In the genomic region with DNA sequence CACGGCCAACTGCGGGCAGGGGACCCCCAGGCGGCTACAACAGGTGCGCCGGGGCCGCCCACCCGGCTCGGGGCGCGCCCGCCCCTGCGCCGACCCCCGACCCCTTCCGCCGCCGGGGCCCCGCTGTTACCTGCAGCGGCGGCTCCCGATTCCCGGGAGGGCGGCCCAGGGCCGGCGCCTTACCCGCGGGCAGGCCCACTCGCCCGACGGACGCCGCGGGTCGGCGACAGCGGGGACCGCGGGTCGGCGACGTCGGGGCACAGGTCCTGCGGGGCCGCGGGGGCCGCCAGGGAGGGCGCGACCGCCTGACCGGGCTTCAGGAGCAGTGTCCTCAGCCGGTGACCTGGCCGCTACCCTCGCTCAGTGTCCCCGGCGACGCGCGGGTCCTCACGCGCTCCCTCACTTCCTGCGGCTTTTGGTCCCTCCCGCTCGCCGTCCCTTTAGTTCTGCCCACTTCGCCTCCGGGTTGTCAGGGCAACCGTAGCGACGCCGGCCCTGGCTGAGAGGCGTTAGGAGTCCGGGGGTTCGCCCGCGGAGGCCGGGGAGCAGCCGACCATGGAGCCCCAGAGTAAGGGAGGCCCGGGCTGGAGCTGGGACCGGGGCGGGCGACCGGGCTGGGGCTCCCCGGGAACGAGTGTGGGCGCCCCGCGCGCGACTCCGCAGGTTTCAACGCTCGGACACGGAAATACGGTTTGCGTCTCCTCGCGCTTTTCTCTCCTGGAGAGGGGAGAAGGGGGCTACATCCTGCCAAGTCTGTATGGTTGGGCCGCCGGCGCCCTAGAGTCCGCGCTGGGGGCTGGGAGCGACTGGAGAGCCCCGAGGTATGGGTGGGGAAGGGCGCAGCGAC, we compare ENCODE assay signal across 8 cellular contexts. TPM values are rescaled to one million over a fixed set of nuclear protein-coding genes. Genes with fewer than 3 reads are reported as not detected.
A peak's percentile ranks its signal among the peaks of the same experiment; 100 is the strongest.
DNase-seq lines count a peak whose midpoint lies in the region; ATAC-seq, FAIRE-seq and TF ChIP-seq lines count a peak whose summit lies in the region.
"Not testable (repeated sequence)": the region's sequence is repeated elsewhere in the genome, so short reads cannot be mapped to it uniquely, and the experiment has no call there.

A gene with protein sequence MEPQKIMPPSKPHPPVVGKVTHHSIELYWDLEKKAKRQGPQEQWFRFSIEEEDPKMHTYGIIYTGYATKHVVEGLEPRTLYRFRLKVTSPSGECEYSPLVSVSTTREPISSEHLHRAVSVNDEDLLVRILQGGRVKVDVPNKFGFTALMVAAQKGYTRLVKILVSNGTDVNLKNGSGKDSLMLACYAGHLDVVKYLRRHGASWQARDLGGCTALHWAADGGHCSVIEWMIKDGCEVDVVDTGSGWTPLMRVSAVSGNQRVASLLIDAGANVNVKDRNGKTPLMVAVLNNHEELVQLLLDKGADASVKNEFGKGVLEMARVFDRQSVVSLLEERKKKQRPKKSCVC (plus strand): TSS at position 477 of the 847 bp plus-strand sequence. CDS start 79 bp downstream, at position 556.

- H3K9me3 ChIP-seq in H1 (ENCODE audit: insufficient read depth in 2 of 2, low read depth in 1 of 2, low read length in 1 of 2) = peaks cover 0 to 12% of the 10 kb centered on the region in 2 experiments; a peak in 1 of 4 replicates

- H3K4me3 ChIP-seq in H1 (ENCODE audit: extremely low read depth in 1 of 4, insufficient read depth in 2 of 4, low read depth in 3 of 4, low read length in 4 of 4) = peak within 1 kb of the TSS; percentile 54 to 78 (median 62)

- H4K8ac ChIP-seq in H1 (ENCODE audit: extremely low read depth, insufficient read depth, low read length) = not testable (repeated sequence)

- peak within 1 kb of the TSS; percentile 60 to 64 for H3K4me2 ChIP-seq in H1 (ENCODE audit: insufficient read depth in 1 of 2, low read depth in 2 of 2, low read length in 2 of 2)

- not testable (repeated sequence) for H2AFZ ChIP-seq in H1 (ENCODE audit: low read length)

- H2BK12ac ChIP-seq in H1 (ENCODE audit: low read depth, low read length) = not testable (repeated sequence)

- CTCF ChIA-PET in activated CD8-positive, alpha-beta memory T cell treated with anti-CD3 and anti-CD28 coated beads, Interleukin-2, amount 10 ng/mL, durations not matched to agents 7 days and 5 days (lab: Charles Lee) = not testable (repeated sequence)
- CTCF ChIA-PET in H1 (lab: Charles Lee; ENCODE audit: partially characterized antibody) = interaction anchor here (0.8 to 1.3 kb wide), 2 partner anchors 28 to 67 kb away, joined by 3 read pairs; no protein-coding TSS in a partner anchor

- not testable (repeated sequence) for H3K4me1 ChIP-seq in H1 (replicated peaks in 1 of 4; ENCODE audit: control insufficient read depth in 3 of 4, insufficient read depth in 4 of 4, low read length in 3 of 4)

- not testable (repeated sequence) for TF ChIP-seq EP300 in H1 (IDR thresholded peaks at IDR 0.05; ENCODE audit: borderline replicate concordance in 1 of 2, low read depth in 2 of 2, low read length in 2 of 2)

- not testable (repeated sequence) for H2AK5ac ChIP-seq in H1 (ENCODE audit: low read depth, low read length)

- H3K36me3 ChIP-seq in H1 (ENCODE audit: control insufficient read depth in 2 of 4, insufficient read depth in 4 of 4, low read length in 3 of 4) = not testable (repeated sequence)

- H2BK15ac ChIP-seq in H1 (ENCODE audit: low read length) = not testable (repeated sequence)

- not testable (repeated sequence) for H3K27me3 ChIP-seq in H1 (replicated peaks in 1 of 4; ENCODE audit: control insufficient read depth in 3 of 4, extremely low read depth in 1 of 4, insufficient read depth in 3 of 4, low read length in 3 of 4)

- H4K5ac ChIP-seq in H1 (ENCODE audit: insufficient read length, low read depth, low read length) = not testable (repeated sequence)

- peak within 1 kb of the TSS; percentile 85 for H3K4me3 Mint-ChIP-seq in activated CD8-positive, alpha-beta memory T cell treated with anti-CD3 and anti-CD28 coated beads, Interleukin-2, amount 10 ng/mL, durations not matched to agents 7 days and 5 days

- not testable (repeated sequence) for TF ChIP-seq POLR2A in H1 (IDR thresholded peaks at IDR 0.05; ENCODE audit: control extremely low read depth in 1 of 2, low read depth in 2 of 2, low read length in 2 of 2)

- not testable (repeated sequence) for H4K20me1 ChIP-seq in H1 (replicated peaks in 1 of 2; ENCODE audit: control insufficient read depth in 1 of 2, insufficient read depth in 2 of 2, low read length in 2 of 2)

- H3K9ac ChIP-seq in H1 (replicated peaks in 1 of 4; ENCODE audit: extremely low read depth in 1 of 4, low read depth in 3 of 4, low read length in 3 of 4) = peak within 1 kb of the TSS in 2 of 4 experiments; percentile 29 to 35; a peak in 3 of 7 replicates

- 0 out of 2 replicates have a peak within 1 kb of the TSS, but pooled peaks have one; percentile 30 for H2BK5ac ChIP-seq in H1 (ENCODE audit: low read depth, low read length)

- not testable (repeated sequence) for H2BK120ac ChIP-seq in H1 (replicated peaks; ENCODE audit: low read depth, low read length)

- DNase-seq in CD1c-positive myeloid dendritic cell (ENCODE audit: extremely low spot score) = peak; percentile 88
- peak; percentile 51 for DNase-seq in NOMO-1 treated with dmso at 0.1 percent for 144 hours (lab: John Stamatoyannopoulos, UW; ENCODE audit: unreplicated experiment)
- peak; percentile 88 for DNase-seq in activated CD8-positive, alpha-beta memory T cell treated with anti-CD3 and anti-CD28 coated beads, Interleukin-2, amount 10 ng/mL, durations not matched to agents 7 days and 5 days
- DNase-seq in H1 (ENCODE audit: low read depth in 1 of 2, low spot score in 2 of 2) = peak in 1 of 2 experiments; percentile 91
- peak; percentile 90 to 92 for DNase-seq in lung microvascular endothelial cell (ENCODE audit: low read depth in 2 of 2)
- peak; percentile 74 to 79 for DNase-seq in stimulated activated CD4-positive, alpha-beta T cell treated with anti-CD3 and anti-CD28 coated beads, Interleukin-4, amount 100 ng/mL, for 4 hours

- H3K4me1 Mint-ChIP-seq in activated CD8-positive, alpha-beta memory T cell treated with anti-CD3 and anti-CD28 coated beads, Interleukin-2, amount 10 ng/mL, durations not matched to agents 7 days and 5 days = peaks cover 12% of the 10 kb centered on the region

- not testable (repeated sequence) for TF ChIP-seq RAD21 in H1 (IDR thresholded peaks at IDR 0.05 in 1 of 2, conservative IDR thresholded peaks at IDR 0.05 in 1 of 2; ENCODE audit: low read depth in 2 of 2, low read length in 2 of 2)

- not testable (repeated sequence) for FAIRE-seq in H1 (lab: Jason Lieb, UNC)

- not testable (repeated sequence) for H3K36me3 Mint-ChIP-seq in activated CD8-positive, alpha-beta memory T cell treated with anti-CD3 and anti-CD28 coated beads, Interleukin-2, amount 10 ng/mL, durations not matched to agents 7 days and 5 days

- H3K27ac Mint-ChIP-seq in activated CD8-positive, alpha-beta memory T cell treated with anti-CD3 and anti-CD28 coated beads, Interleukin-2, amount 10 ng/mL, durations not matched to agents 7 days and 5 days = peak within 1 kb of the TSS; percentile 76

- H3K27ac ChIP-seq in H1 (ENCODE audit: low read depth, low read length) = not testable (repeated sequence)

- H3K23me2 ChIP-seq in H1 (ENCODE audit: low read depth, low read length) = not testable (repeated sequence)

- H3K27me3 Mint-ChIP-seq in activated CD8-positive, alpha-beta memory T cell treated with anti-CD3 and anti-CD28 coated beads, Interleukin-2, amount 10 ng/mL, durations not matched to agents 7 days and 5 days = peaks cover 24% of the 10 kb centered on the region

- not testable (repeated sequence) for H2BK20ac ChIP-seq in H1 (ENCODE audit: low read length)

- not testable (repeated sequence) for H4K91ac ChIP-seq in H1 (replicated peaks; ENCODE audit: insufficient read length, low read length)

- H3K79me2 ChIP-seq in H1 (ENCODE audit: control insufficient read depth in 1 of 2, insufficient read depth in 2 of 2, low read length in 2 of 2) = not testable (repeated sequence)

- ATAC-seq in GM19452 (IDR thresholded peaks at IDR 0.05; ENCODE audit: unreplicated experiment) (peak; percentile 81), HG03520 (IDR thresholded peaks at IDR 0.05; ENCODE audit: unreplicated experiment) (peak; percentile 78)
- ATAC-seq in activated CD8-positive, alpha-beta memory T cell treated with anti-CD3 and anti-CD28 coated beads, Interleukin-2, amount 10 ng/mL, durations not matched to agents 7 days and 5 days = peak; percentile 88

- H3K4ac ChIP-seq in H1 (replicated peaks; ENCODE audit: insufficient read length, low read depth, low read length) = not testable (repeated sequence)

- TF ChIP-seq CTCF in H1 (IDR thresholded peaks at IDR 0.05; ENCODE audit: control extremely low read depth in 1 of 3, insufficient read depth in 1 of 3, low read depth in 1 of 3, low read length in 3 of 3) = not testable (repeated sequence)

- H3K14ac ChIP-seq in H1 (ENCODE audit: insufficient read length) = not testable (repeated sequence)

- not testable (repeated sequence) for H3K18ac ChIP-seq in H1 (ENCODE audit: extremely low read depth, low read length)

- not testable (repeated sequence) for H3K9me3 Mint-ChIP-seq in activated CD8-positive, alpha-beta memory T cell treated with anti-CD3 and anti-CD28 coated beads, Interleukin-2, amount 10 ng/mL, durations not matched to agents 7 days and 5 days (ENCODE audit: low read depth)

- H3K56ac ChIP-seq in H1 (replicated peaks; ENCODE audit: insufficient read length, low read depth, low read length) = not testable (repeated sequence)

- H3K23ac ChIP-seq in H1 (ENCODE audit: insufficient read length) = not testable (repeated sequence)

- POLR2A ChIA-PET in H1 (lab: Charles Lee; ENCODE audit: partially characterized antibody) = interaction anchor here (0.9 kb wide), 1 partner anchor 10 kb away, joined by 5 read pairs; no protein-coding TSS in a partner anchor

- WGBS in H1 (ENCODE audit: extremely low coverage in 1 of 2, insufficient coverage in 1 of 2, insufficient read length in 1 of 2, insufficient replicate concordance in 2 of 2, low coverage in 1 of 2, low lambda C conversion rate in 2 of 2, missing lambda C conversion rate in 1 of 2), 2 experiments = 48% methylated on average over 63 of the region's 106 CpGs; no CpG with 5 or more reads in 1 of the 2 experiments

- H3K79me1 ChIP-seq in H1 (ENCODE audit: low read depth, low read length) = not testable (repeated sequence)

RNA-seq across cellular contexts. Expression of the gene that starts here (rescaled TPM):
- under 1 TPM in 1 of 2 experiments, not detected in 1; 0.49 TPM for total RNA-seq in activated CD8-positive, alpha-beta memory T cell treated with anti-CD3 and anti-CD28 coated beads, Interleukin-2, amount 10 ng/mL, durations not matched to agents 7 days and 5 days
- 0.84 TPM in 1 of 2 replicates, not detected in the other for total RNA-seq in H1 (2021; fragmentation: NEBNext Ultra II Directional; extraction: Animal tissue kit (Norgen Biotek cat#: 25700))
- polyA plus RNA-seq in H1 (2011; rRNA removed) = 0.74 and 1.2 TPM in 2 replicates
- 1.7 TPM for polyA plus RNA-seq in H1 (2011; cell fraction: cytosol; rRNA removed)
- polyA plus RNA-seq in H1 (2011; cell fraction: nucleus; rRNA removed) = 2.3 TPM
- 0.69 to 1.4 TPM (median 0.96 TPM) in 4 replicates for polyA plus RNA-seq in H1 (2012, experiment 1 of 2)
- polyA plus RNA-seq in H1 (2012, experiment 2 of 2) = not detected
- polyA plus RNA-seq in H1 (2013, experiment 1 of 2) = 0.49 TPM
- 0.57 TPM for polyA plus RNA-seq in H1 (2013, experiment 2 of 2)
- 0.95 and 1.2 TPM in 2 replicates for polyA minus RNA-seq in H1 (2011; rRNA and poly(A)+ RNA removed)
- polyA minus RNA-seq in H1 (2011; cell fraction: cytosol; rRNA and poly(A)+ RNA removed) = not detected
- 3.2 TPM for polyA minus RNA-seq in H1 (2011; cell fraction: nucleus; rRNA and poly(A)+ RNA removed)
- total RNA-seq in lung microvascular endothelial cell = 0.60 and 0.87 TPM in 2 replicates

Comparison
In these comparisons a context has a peak if more than half of its experiments do, and no peak if none do; other contexts are left out.
1. Peak in DNase-seq and ATAC-seq in activated CD8-positive, alpha-beta memory T cell treated with anti-CD3 and anti-CD28 coated beads, Interleukin-2, amount 10 ng/mL, durations not matched to agents 7 days and 5 days; RNA of the gene not detected or under 1 TPM.
2. Peak in DNase-seq in lung microvascular endothelial cell; RNA of the gene not detected or under 1 TPM.